Comparison of ENCODE assay signal across 11 cellular contexts in the genomic region with DNA sequence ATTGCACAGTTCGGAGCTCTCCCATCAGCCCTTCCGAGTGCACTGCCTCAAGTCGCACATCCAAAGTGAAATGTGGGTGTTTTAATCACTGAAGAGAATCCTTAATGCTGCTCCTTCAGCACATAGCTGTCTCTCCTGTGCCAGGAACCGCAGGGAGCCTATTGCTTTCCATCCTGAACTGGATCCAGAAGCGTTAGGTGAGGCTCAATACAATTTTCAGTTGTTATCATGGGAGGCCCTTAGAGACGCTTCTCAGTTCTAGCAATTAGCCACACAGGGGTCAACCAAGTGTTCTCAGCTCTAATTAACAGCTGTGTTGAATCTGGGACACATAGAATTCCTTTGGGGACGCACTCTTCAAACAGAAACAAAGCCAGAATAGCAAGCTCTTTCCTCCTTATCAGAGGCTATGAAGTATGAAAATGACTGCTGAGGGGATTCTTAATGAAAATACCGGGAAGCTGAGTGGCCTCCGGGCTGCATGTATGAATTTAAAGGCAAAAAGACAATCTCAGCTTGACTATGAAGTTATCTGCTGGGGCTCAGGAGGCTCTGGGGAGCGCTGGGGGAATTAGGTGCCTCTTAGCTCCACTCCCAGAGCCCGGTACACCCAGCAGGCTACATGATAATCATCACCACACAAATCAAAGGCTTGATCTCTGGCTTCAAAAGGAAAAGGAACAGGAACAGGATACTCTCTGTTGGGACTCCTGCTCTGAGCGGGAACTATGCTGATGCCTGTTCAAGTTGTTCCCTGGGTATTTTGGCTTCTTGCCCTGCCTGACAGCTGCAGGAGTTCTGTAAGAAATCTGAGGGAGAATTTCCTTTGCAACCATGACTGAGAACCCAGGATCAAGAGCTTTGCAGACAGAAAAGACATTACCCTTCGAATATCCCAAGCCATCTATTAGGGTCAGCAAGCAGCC. TPM values are rescaled to one million over a fixed set of nuclear protein-coding genes. Genes with fewer than 3 reads are reported as not detected.
DNase-seq lines count a peak whose midpoint lies in the region; ATAC-seq and TF ChIP-seq lines count a peak whose summit lies in the region.
"Had no signal": no experiment of that assay in that cellular context is flagged by ENCODE, and none has a peak within 500 bp of the region (broad histone marks: within the 10 kb centered on the region; RNA-seq: fewer than 3 reads in every experiment).

No MANE protein-coding gene starts in this region.

- H3K27ac ChIP-seq in GM23338 (ENCODE audit: low read depth) (no peak overlapping the region), skeletal muscle tissue (ENCODE audit: low read depth, low read length) (peak overlapping the region; percentile 89)
- H3K27ac ChIP-seq in CD8-positive, alpha-beta T cell (ENCODE audit: low read depth, low read length), result no peak overlapping the region
- H3K27ac ChIP-seq: HL-60 had no signal

- CTCF ChIA-PET in CD8-positive, alpha-beta T cell (lab: Charles Lee), result interaction anchor here (1.0 to 1.5 kb wide), 3 partner anchors 13 to 400 kb away, joined by 3 to 5 read pairs (median 4); no protein-coding TSS in a partner anchor

- H3K9me3 ChIP-seq in skeletal muscle tissue (ENCODE audit: control insufficient read depth in 3 of 3, low read length in 3 of 3), result no peaks in the 10 kb centered on the region
- no peaks in the 10 kb centered on the region for H3K9me3 ChIP-seq in CD8-positive, alpha-beta T cell (ENCODE audit: low read length)

- no peaks in the 10 kb centered on the region for H3K9me2 ChIP-seq in GM23338 (ENCODE audit: insufficient read depth)

- POLR2A ChIA-PET in CD8-positive, alpha-beta T cell (lab: Charles Lee), result no interaction called here

- H3K4me3 Mint-ChIP-seq in GM23338, result no peak overlapping the region
- no peak overlapping the region for H3K4me3 Mint-ChIP-seq in activated naive CD8-positive, alpha-beta T cell treated with anti-CD3 and anti-CD28 coated beads, Interleukin-2, amount 50 U/mL, for 24 hours
- no peak overlapping the region for H3K4me3 Mint-ChIP-seq in CD8-positive, alpha-beta T cell
- H3K4me3 Mint-ChIP-seq: activated B cell treated with CpG ODN at 0.5 μM for 24 hours; stimulated activated memory B cell treated with anti-CD40 and anti-IgM and Interleukin-4, amounts not matched to agents 10 μg/mL and 1 μg/mL and 100 μg/mL, for 72 hours had no signal

- no peak overlapping the region for H3K4me2 ChIP-seq in GM23338

- no peaks in the 10 kb centered on the region for H3K9me3 Mint-ChIP-seq in GM23338
- H3K9me3 Mint-ChIP-seq in activated naive CD8-positive, alpha-beta T cell treated with anti-CD3 and anti-CD28 coated beads, Interleukin-2, amount 50 U/mL, for 24 hours, result no peaks in the 10 kb centered on the region
- H3K9me3 Mint-ChIP-seq in CD8-positive, alpha-beta T cell, result no peaks in the 10 kb centered on the region
- H3K9me3 Mint-ChIP-seq: activated B cell treated with CpG ODN at 0.5 μM for 24 hours; stimulated activated memory B cell treated with anti-CD40 and anti-IgM and Interleukin-4, amounts not matched to agents 10 μg/mL and 1 μg/mL and 100 μg/mL, for 72 hours had no signal

- H3F3A ChIP-seq in GM23338 (replicated peaks; ENCODE audit: low read depth), result no peaks in the 10 kb centered on the region

- H2AFZ ChIP-seq in GM23338, result peak overlapping the region; percentile 84

- H3K4me3 ChIP-seq in GM23338 (no peak overlapping the region), astrocyte of the spinal cord (ENCODE audit: low read depth, low read length) (no peak overlapping the region), skeletal muscle tissue (ENCODE audit: low read length in 3 of 3) (peak overlapping the region; percentile 28 to 57 (median 54))
- no peak overlapping the region for H3K4me3 ChIP-seq in CD8-positive, alpha-beta T cell (ENCODE audit: low read depth, low read length)

- no peak overlapping the region for H3K27ac Mint-ChIP-seq in GM23338
- H3K27ac Mint-ChIP-seq in activated naive CD8-positive, alpha-beta T cell treated with anti-CD3 and anti-CD28 coated beads, Interleukin-2, amount 50 U/mL, for 24 hours, result no peak overlapping the region
- H3K27ac Mint-ChIP-seq in CD8-positive, alpha-beta T cell, result no peak overlapping the region
- H3K27ac Mint-ChIP-seq: activated B cell treated with CpG ODN at 0.5 μM for 24 hours; stimulated activated memory B cell treated with anti-CD40 and anti-IgM and Interleukin-4, amounts not matched to agents 10 μg/mL and 1 μg/mL and 100 μg/mL, for 72 hours had no signal

- H3K36me3 ChIP-seq in GM23338 (ENCODE audit: insufficient read depth) (no peaks in the 10 kb centered on the region), skeletal muscle tissue (ENCODE audit: control insufficient read depth in 3 of 3, insufficient read depth in 3 of 3, low read length in 3 of 3) (no peaks in the 10 kb centered on the region)
- H3K36me3 ChIP-seq in CD8-positive, alpha-beta T cell (ENCODE audit: insufficient read depth, low read length), result no peaks in the 10 kb centered on the region

- H3K27me3 Mint-ChIP-seq in GM23338 (ENCODE audit: insufficient read depth, low read depth, poor library complexity), result peaks cover 6% of the 10 kb centered on the region
- H3K27me3 Mint-ChIP-seq in activated naive CD8-positive, alpha-beta T cell treated with anti-CD3 and anti-CD28 coated beads, Interleukin-2, amount 50 U/mL, for 24 hours, result no peaks in the 10 kb centered on the region
- H3K27me3 Mint-ChIP-seq in CD8-positive, alpha-beta T cell (ENCODE audit: low read depth), result no peaks in the 10 kb centered on the region
- H3K27me3 Mint-ChIP-seq: activated B cell treated with CpG ODN at 0.5 μM for 24 hours; stimulated activated memory B cell treated with anti-CD40 and anti-IgM and Interleukin-4, amounts not matched to agents 10 μg/mL and 1 μg/mL and 100 μg/mL, for 72 hours had no signal

- TF ChIP-seq CTCF in GM23338 (conservative IDR thresholded peaks at IDR 0.05; ENCODE audit: low read depth in 2 of 2), result no peak
- no peak for TF ChIP-seq CTCF in astrocyte of the spinal cord (IDR thresholded peaks at IDR 0.05; ENCODE audit: low read depth, low read length)
- no peak for TF ChIP-seq CTCF in CD8-positive, alpha-beta T cell (IDR thresholded peaks at IDR 0.05)

- H3K9ac ChIP-seq in skeletal muscle tissue (ENCODE audit: low read depth in 1 of 3, low read length in 3 of 3), result peak overlapping the region; percentile 45 to 81 (median 72)

- no peak for ATAC-seq in GM23338
- no peak for ATAC-seq in activated naive CD8-positive, alpha-beta T cell treated with anti-CD3 and anti-CD28 coated beads, Interleukin-2, amount 50 U/mL, for 24 hours
- ATAC-seq in CD8-positive, alpha-beta T cell, result no peak

- no peaks in the 10 kb centered on the region for H4K20me1 ChIP-seq in GM23338 (replicated peaks; ENCODE audit: insufficient read depth)

- intact Hi-C loops in CD8-positive, alpha-beta T cell (cut with DNase I, micrococcal nuclease), result no loop called here

- no peaks in the 10 kb centered on the region for H3K36me3 Mint-ChIP-seq in GM23338 (ENCODE audit: low read depth)
- no peaks in the 10 kb centered on the region for H3K36me3 Mint-ChIP-seq in activated naive CD8-positive, alpha-beta T cell treated with anti-CD3 and anti-CD28 coated beads, Interleukin-2, amount 50 U/mL, for 24 hours (ENCODE audit: low read depth)
- no peaks in the 10 kb centered on the region for H3K36me3 Mint-ChIP-seq in CD8-positive, alpha-beta T cell
- H3K36me3 Mint-ChIP-seq: stimulated activated memory B cell treated with anti-CD40 and anti-IgM and Interleukin-4, amounts not matched to agents 10 μg/mL and 1 μg/mL and 100 μg/mL, for 72 hours had no signal

- no peaks in the 10 kb centered on the region for H3K79me2 ChIP-seq in GM23338 (replicated peaks; ENCODE audit: insufficient read depth)

- H3K4me1 ChIP-seq in GM23338 (ENCODE audit: insufficient read depth) (no peaks in the 10 kb centered on the region), skeletal muscle tissue (ENCODE audit: control insufficient read depth in 3 of 3, insufficient read depth in 3 of 3, low read length in 3 of 3) (peaks cover 35 to 39% (median 38%) of the 10 kb centered on the region in 3 donors)
- no peaks in the 10 kb centered on the region for H3K4me1 ChIP-seq in CD8-positive, alpha-beta T cell (ENCODE audit: insufficient read depth, low read length)

- no peak for DNase-seq in GM23338 (ENCODE audit: low spot score)
- DNase-seq in astrocyte of the spinal cord (ENCODE audit: low read depth, low spot score), result peak; percentile 81
- peak; percentile 68 for DNase-seq in iris pigment epithelial cell (ENCODE audit: low read depth)
- DNase-seq in activated naive CD8-positive, alpha-beta T cell treated with anti-CD3 and anti-CD28 coated beads, Interleukin-2, amount 50 U/mL, for 24 hours, result no peak
- no peak for DNase-seq in CD8-positive, alpha-beta T cell
- DNase-seq in NCI-H82 treated with DMSO at 0.1 percent for 48 hours (lab: John Stamatoyannopoulos, UW; ENCODE audit: unreplicated experiment), result no peak
- no peak for DNase-seq in SIG-M5 treated with dmso at 0.1 percent for 504 hours (lab: John Stamatoyannopoulos, UW; ENCODE audit: unreplicated experiment)
- DNase-seq: activated B cell treated with CpG ODN at 0.5 μM for 24 hours had no signal

- H3K4me1 Mint-ChIP-seq in GM23338, result peaks cover 8% of the 10 kb centered on the region
- H3K4me1 Mint-ChIP-seq in activated naive CD8-positive, alpha-beta T cell treated with anti-CD3 and anti-CD28 coated beads, Interleukin-2, amount 50 U/mL, for 24 hours, result no peaks in the 10 kb centered on the region
- no peaks in the 10 kb centered on the region for H3K4me1 Mint-ChIP-seq in CD8-positive, alpha-beta T cell (ENCODE audit: low read depth)
- H3K4me1 Mint-ChIP-seq: activated B cell treated with CpG ODN at 0.5 μM for 24 hours; stimulated activated memory B cell treated with anti-CD40 and anti-IgM and Interleukin-4, amounts not matched to agents 10 μg/mL and 1 μg/mL and 100 μg/mL, for 72 hours had no signal

- in situ Hi-C loops in astrocyte of the spinal cord (cut with HindIII; ENCODE audit: low sequenced_read_pairs), result no loop called here

- H3K27me3 ChIP-seq in GM23338 (ENCODE audit: insufficient read depth) (no peaks in the 10 kb centered on the region), skeletal muscle tissue (ENCODE audit: control insufficient read depth in 3 of 3, insufficient read depth in 3 of 3, low read length in 3 of 3) (no peaks in the 10 kb centered on the region)
- no peaks in the 10 kb centered on the region for H3K27me3 ChIP-seq in CD8-positive, alpha-beta T cell (ENCODE audit: insufficient read depth, low read length)

TF ChIP-seq in GM23338, 12 proteins besides CTCF, POLR2A, EP300 and RAD21 (continues in another document):
- TF ChIP-seq POLR2AphosphoS5 (IDR thresholded peaks at IDR 0.05; ENCODE audit: low read depth), result no peak

RNA-seq across cellular contexts. Expression of a gene that starts 55.4 kb away (rescaled TPM):
- total RNA-seq in GM23338 (2014; rRNA removed; shearing (Covaris generic)), result 13.1 and 15.1 TPM in 2 replicates
- 6.4 and 7.1 TPM in 2 replicates for polyA plus RNA-seq in GM23338 (2016; fragmentation: Nextera tagmentation; extraction: Ambion mirVana)
- total RNA-seq in skeletal muscle tissue, result 150 TPM
- total RNA-seq in CD8-positive, alpha-beta T cell, result 10 to 100 TPM; 32.6 to 33.5 TPM

Comparison
In these comparisons a context has a peak if more than half of its experiments do, and no peak if none do; other contexts are left out.
1. DNase-seq: peak in astrocyte of the spinal cord (single experiment) and iris pigment epithelial cell (single experiment); none in GM23338 (single experiment), activated naive CD8-positive, alpha-beta T cell treated with anti-CD3 and anti-CD28 coated beads, Interleukin-2, amount 50 U/mL, for 24 hours (single experiment), CD8-positive, alpha-beta T cell (0 of 7), NCI-H82 treated with DMSO at 0.1 percent for 48 hours (single experiment) and SIG-M5 treated with dmso at 0.1 percent for 504 hours (single experiment).
2. H3K4me3 ChIP-seq: peak in skeletal muscle tissue (3 of 3); none in GM23338 (single experiment), astrocyte of the spinal cord (single experiment) and CD8-positive, alpha-beta T cell (single experiment).